24 cellular contexts compared by ENCODE assay signal in the genomic region with DNA sequence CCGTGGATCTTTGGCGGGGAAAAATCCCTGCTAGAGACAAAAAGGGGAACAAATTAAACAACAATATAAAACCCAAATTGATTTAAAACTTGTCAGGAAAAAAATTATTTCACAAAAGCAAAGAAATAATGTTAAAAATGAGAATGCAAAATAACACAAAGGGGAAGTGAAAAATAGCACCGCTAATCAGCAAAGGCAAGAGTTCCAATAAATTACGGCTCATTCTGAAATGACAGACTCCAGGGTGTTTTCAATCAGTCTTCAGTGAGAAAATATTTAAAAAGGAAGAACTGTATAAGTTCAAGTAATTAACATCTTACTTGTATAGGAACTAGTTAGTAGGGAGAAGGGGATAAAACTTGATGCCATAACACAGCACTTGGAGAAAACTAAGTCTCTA.
"Had no signal": no experiment of that assay in that cellular context is flagged by ENCODE, and none has a peak within 500 bp of the region (broad histone marks: within the 10 kb centered on the region; RNA-seq: fewer than 3 reads in every experiment).

No MANE protein-coding gene starts in this region.

- H3K4me3 ChIP-seq: breast epithelium, colonic mucosa, dorsolateral prefrontal cortex, esophagus muscularis mucosa, hepatocyte, left lung, uterus had no signal

- H3K9me3 ChIP-seq: breast epithelium, colonic mucosa, esophagus muscularis mucosa, left lung, uterus had no signal

- H3K4me1 ChIP-seq: breast epithelium, colonic mucosa, esophagus muscularis mucosa, left lung, uterus had no signal

- H3K4me2 ChIP-seq: hepatocyte had no signal

- H3K9me3 Mint-ChIP-seq: activated naive CD8-positive, alpha-beta T cell treated with anti-CD3 and anti-CD28 coated beads for 36 hours; activated T-cell treated with anti-CD3 and anti-CD28 coated beads, Interleukin-2, amount 50 U/mL, for 4 hours; activated T-helper 2 cell treated with anti-CD3 and anti-CD28 coated beads, Interferon-gamma antibody, Interleukin-2, Interleukin-4, amounts not matched to agents 10 μg/mL and 5 μg/mL and 100 μg/mL, durations not matched to agents 14 hours and 24 hours and 36 hours had no signal

- DNase-seq: activated CD4-positive, alpha-beta T cell treated with anti-CD3 and anti-CD28 coated beads for 1 hour; activated CD8-positive, alpha-beta memory T cell treated with anti-CD3 and anti-CD28 coated beads, Interleukin-2, amount 50 U/mL, for 48 hours; activated naive CD4-positive, alpha-beta T cell; activated naive CD8-positive, alpha-beta T cell treated with anti-CD3 and anti-CD28 coated beads for 36 hours; activated T-cell treated with anti-CD3 and anti-CD28 coated beads, Interleukin-2, amount 50 U/mL, for 4 hours; colonic mucosa; dorsolateral prefrontal cortex; effector memory CD8-positive, alpha-beta T cell; glutamatergic neuron; immature natural killer cell; left lung; occipital lobe; posterior cingulate gyrus; retina; stimulated activated CD4-positive, alpha-beta T cell treated with anti-CD3 and anti-CD28 coated beads, Interleukin-2, amount 100 ng/mL, for 48 hours; stimulated activated CD8-positive, alpha-beta memory T cell treated with anti-CD3 and anti-CD28 coated beads, Interleukin-4, amount 100 ng/mL, for 48 hours; stimulated activated naive B cell treated with anti-CD40 and anti-IgM and Interleukin-4, amounts not matched to agents 10 μg/mL and 1 μg/mL and 100 μg/mL, for 72 hours; trophoblast cell; uterus; WERI-Rb-1 had no signal

- H3K79me2 ChIP-seq: hepatocyte had no signal

- H3K36me3 Mint-ChIP-seq: activated naive CD8-positive, alpha-beta T cell treated with anti-CD3 and anti-CD28 coated beads for 36 hours; immature natural killer cell; stimulated activated naive B cell treated with anti-CD40 and anti-IgM and Interleukin-4, amounts not matched to agents 10 μg/mL and 1 μg/mL and 100 μg/mL, for 72 hours had no signal

- H2AFZ ChIP-seq: hepatocyte had no signal

- H3K36me3 ChIP-seq: breast epithelium, colonic mucosa, esophagus muscularis mucosa, left lung, uterus, WERI-Rb-1 had no signal

- H3K27me3 Mint-ChIP-seq: activated naive CD8-positive, alpha-beta T cell treated with anti-CD3 and anti-CD28 coated beads for 36 hours; effector memory CD8-positive, alpha-beta T cell; stimulated activated naive B cell treated with anti-CD40 and anti-IgM and Interleukin-4, amounts not matched to agents 10 μg/mL and 1 μg/mL and 100 μg/mL, for 72 hours had no signal

- H3K27me3 ChIP-seq: breast epithelium, dorsolateral prefrontal cortex, esophagus muscularis mucosa, hepatocyte, left lung, uterus had no signal

- ATAC-seq: activated T-cell treated with anti-CD3 and anti-CD28 coated beads, Interleukin-2, amount 50 U/mL, for 4 hours; effector memory CD8-positive, alpha-beta T cell; left lung; stimulated activated naive B cell treated with anti-CD40 and anti-IgM and Interleukin-4, amounts not matched to agents 10 μg/mL and 1 μg/mL and 100 μg/mL, for 72 hours had no signal

- H3K4me3 Mint-ChIP-seq: activated naive CD8-positive, alpha-beta T cell treated with anti-CD3 and anti-CD28 coated beads for 36 hours; activated T-cell treated with anti-CD3 and anti-CD28 coated beads, Interleukin-2, amount 50 U/mL, for 4 hours; effector memory CD8-positive, alpha-beta T cell; immature natural killer cell; stimulated activated naive B cell treated with anti-CD40 and anti-IgM and Interleukin-4, amounts not matched to agents 10 μg/mL and 1 μg/mL and 100 μg/mL, for 72 hours had no signal

- H3K4me1 Mint-ChIP-seq: activated naive CD8-positive, alpha-beta T cell treated with anti-CD3 and anti-CD28 coated beads for 36 hours; immature natural killer cell; stimulated activated naive B cell treated with anti-CD40 and anti-IgM and Interleukin-4, amounts not matched to agents 10 μg/mL and 1 μg/mL and 100 μg/mL, for 72 hours had no signal

- H3K27ac ChIP-seq: breast epithelium, colonic mucosa, esophagus muscularis mucosa, hepatocyte, left lung, uterus, WERI-Rb-1 had no signal

- H3K27ac Mint-ChIP-seq: activated naive CD8-positive, alpha-beta T cell treated with anti-CD3 and anti-CD28 coated beads for 36 hours; activated T-helper 2 cell treated with anti-CD3 and anti-CD28 coated beads, Interferon-gamma antibody, Interleukin-2, Interleukin-4, amounts not matched to agents 10 μg/mL and 5 μg/mL and 100 μg/mL, durations not matched to agents 14 hours and 24 hours and 36 hours; effector memory CD8-positive, alpha-beta T cell; immature natural killer cell; stimulated activated naive B cell treated with anti-CD40 and anti-IgM and Interleukin-4, amounts not matched to agents 10 μg/mL and 1 μg/mL and 100 μg/mL, for 72 hours had no signal
